ENCODE assay signal across 10 cellular contexts in genomic region chr18:62324355-62324828, GRCh38. TPM values are rescaled to one million over a fixed set of nuclear protein-coding genes. Genes with fewer than 3 reads are reported as not detected.
DNase-seq lines count a peak whose midpoint lies in the region; FAIRE-seq and TF ChIP-seq lines count a peak whose summit lies in the region.
"Had no signal": no experiment of that assay in that cellular context is flagged by ENCODE, and none has a peak within 500 bp of the region (broad histone marks: within the 10 kb centered on the region; RNA-seq: fewer than 3 reads in every experiment).

No MANE protein-coding gene starts in this region.

- DNase-seq in GM12864 (ENCODE audit: low read depth) (no peak), NOMO-1 treated with DMSO at 0.1 percent for 48 hours (lab: John Stamatoyannopoulos, UW; ENCODE audit: unreplicated experiment) (peak; percentile 59), neural progenitor cell (ENCODE audit: low spot score) (peak; percentile 28), HTR-8/SVneo (ENCODE audit: insufficient read length, low spot score) (no peak), globus pallidus (ENCODE audit: low spot score) (no peak), NCI-H510A treated with DMSO at 0.1 percent for 48 hours (lab: John Stamatoyannopoulos, UW) (no peak), NCI-H2107 (lab: John Stamatoyannopoulos, UW) (no peak)

- H3K4me3 ChIP-seq in GM12864 (ENCODE audit: low read depth, low read length) (peak overlapping the region; percentile 44; the same call in 1 of the 2 replicates), neural progenitor cell (peak overlapping the region; percentile 60)
- H3K4me3 ChIP-seq: thyroid gland had no signal

- H3K9ac ChIP-seq in neural progenitor cell: no peak overlapping the region

- H3K4me1 Mint-ChIP-seq in dendritic cell treated with granulocyte-macrophage colony-stimulating factor and Interleukin-4, amounts not matched to agents 40 ng/mL and 50 ng/mL, for 4 days (ENCODE audit: low read depth): peaks cover 50% of the 10 kb centered on the region
- H3K4me1 Mint-ChIP-seq in neural progenitor cell: peaks cover 8% of the 10 kb centered on the region

- no peaks in the 10 kb centered on the region for H3K36me3 ChIP-seq in neural progenitor cell
- H3K36me3 ChIP-seq: thyroid gland had no signal

- no peaks in the 10 kb centered on the region for H3K79me2 ChIP-seq in neural progenitor cell (ENCODE audit: low read depth)

- H3K4me2 ChIP-seq in neural progenitor cell: peak overlapping the region; percentile 81

- H3K27me3 Mint-ChIP-seq in dendritic cell treated with granulocyte-macrophage colony-stimulating factor and Interleukin-4, amounts not matched to agents 40 ng/mL and 50 ng/mL, for 4 days: peaks cover 66% of the 10 kb centered on the region
- peaks cover 55% of the 10 kb centered on the region for H3K27me3 Mint-ChIP-seq in neural progenitor cell (ENCODE audit: insufficient read depth, low read depth)

- H3K4me3 Mint-ChIP-seq in dendritic cell treated with granulocyte-macrophage colony-stimulating factor and Interleukin-4, amounts not matched to agents 40 ng/mL and 50 ng/mL, for 4 days: peak overlapping the region; percentile 76
- peak overlapping the region; percentile 79 for H3K4me3 Mint-ChIP-seq in neural progenitor cell

- H3K4me1 ChIP-seq in neural progenitor cell: peaks cover 21% of the 10 kb centered on the region

- peaks cover 3% of the 10 kb centered on the region for H4K20me1 ChIP-seq in neural progenitor cell (ENCODE audit: low read depth)

- TF ChIP-seq CTCF in GM12864 (IDR thresholded peaks at IDR 0.05; ENCODE audit: low read depth, low read length, missing control alignments): no peak
- no peak for TF ChIP-seq CTCF in neural progenitor cell (IDR thresholded peaks at IDR 0.05)

- no peak overlapping the region for H3K27ac ChIP-seq in neural progenitor cell
- H3K27ac ChIP-seq: epithelial cell of prostate had no signal

- no peaks in the 10 kb centered on the region for H3K9me3 ChIP-seq in neural progenitor cell (ENCODE audit: low read depth)
- H3K9me3 ChIP-seq: thyroid gland had no signal

- no peak for FAIRE-seq in HTR-8/SVneo (lab: Jason Lieb, UNC)

- H3F3A ChIP-seq in neural progenitor cell (ENCODE audit: low read depth): peaks cover 30% of the 10 kb centered on the region

- H3K27me3 ChIP-seq in neural progenitor cell: peaks cover 60% of the 10 kb centered on the region
- H3K27me3 ChIP-seq: thyroid gland had no signal

- H3K36me3 Mint-ChIP-seq in dendritic cell treated with granulocyte-macrophage colony-stimulating factor and Interleukin-4, amounts not matched to agents 40 ng/mL and 50 ng/mL, for 4 days (ENCODE audit: low read depth): no peaks in the 10 kb centered on the region
- H3K36me3 Mint-ChIP-seq in neural progenitor cell: no peaks in the 10 kb centered on the region

- peak overlapping the region; percentile 95 for H2AFZ ChIP-seq in neural progenitor cell (replicated peaks)

- peak overlapping the region; percentile 9 for H3K27ac Mint-ChIP-seq in dendritic cell treated with granulocyte-macrophage colony-stimulating factor and Interleukin-4, amounts not matched to agents 40 ng/mL and 50 ng/mL, for 4 days
- no peak overlapping the region for H3K27ac Mint-ChIP-seq in neural progenitor cell

- H3K9me3 Mint-ChIP-seq in dendritic cell treated with granulocyte-macrophage colony-stimulating factor and Interleukin-4, amounts not matched to agents 40 ng/mL and 50 ng/mL, for 4 days: no peaks in the 10 kb centered on the region
- H3K9me3 Mint-ChIP-seq in neural progenitor cell: no peaks in the 10 kb centered on the region

- intact Hi-C loops in dendritic cell treated with granulocyte-macrophage colony-stimulating factor and Interleukin-4, amounts not matched to agents 40 ng/mL and 50 ng/mL, for 4 days (cut with micrococcal nuclease): loop anchor here (1.0 kb wide), 1 partner anchor 8 kb away; no protein-coding TSS in a partner anchor

RNA-seq across cellular contexts. Expression of gene TNFRSF11A, which starts 0.7 kb away (rescaled TPM):
- 0.47 and 1.1 TPM in 2 replicates for total RNA-seq in neural progenitor cell (ENCODE audit: low replicate concordance)

Comparison
In these comparisons a context has a peak if more than half of its experiments do, and no peak if none do; other contexts are left out.
1. DNase-seq: peak in NOMO-1 treated with DMSO at 0.1 percent for 48 hours (single experiment) and neural progenitor cell (single experiment); none in GM12864 (single experiment), HTR-8/SVneo (single experiment), globus pallidus (single experiment), NCI-H510A treated with DMSO at 0.1 percent for 48 hours (single experiment) and NCI-H2107 (single experiment).